Comparison of ENCODE assay signal across 1 cellular context in the genomic region with DNA sequence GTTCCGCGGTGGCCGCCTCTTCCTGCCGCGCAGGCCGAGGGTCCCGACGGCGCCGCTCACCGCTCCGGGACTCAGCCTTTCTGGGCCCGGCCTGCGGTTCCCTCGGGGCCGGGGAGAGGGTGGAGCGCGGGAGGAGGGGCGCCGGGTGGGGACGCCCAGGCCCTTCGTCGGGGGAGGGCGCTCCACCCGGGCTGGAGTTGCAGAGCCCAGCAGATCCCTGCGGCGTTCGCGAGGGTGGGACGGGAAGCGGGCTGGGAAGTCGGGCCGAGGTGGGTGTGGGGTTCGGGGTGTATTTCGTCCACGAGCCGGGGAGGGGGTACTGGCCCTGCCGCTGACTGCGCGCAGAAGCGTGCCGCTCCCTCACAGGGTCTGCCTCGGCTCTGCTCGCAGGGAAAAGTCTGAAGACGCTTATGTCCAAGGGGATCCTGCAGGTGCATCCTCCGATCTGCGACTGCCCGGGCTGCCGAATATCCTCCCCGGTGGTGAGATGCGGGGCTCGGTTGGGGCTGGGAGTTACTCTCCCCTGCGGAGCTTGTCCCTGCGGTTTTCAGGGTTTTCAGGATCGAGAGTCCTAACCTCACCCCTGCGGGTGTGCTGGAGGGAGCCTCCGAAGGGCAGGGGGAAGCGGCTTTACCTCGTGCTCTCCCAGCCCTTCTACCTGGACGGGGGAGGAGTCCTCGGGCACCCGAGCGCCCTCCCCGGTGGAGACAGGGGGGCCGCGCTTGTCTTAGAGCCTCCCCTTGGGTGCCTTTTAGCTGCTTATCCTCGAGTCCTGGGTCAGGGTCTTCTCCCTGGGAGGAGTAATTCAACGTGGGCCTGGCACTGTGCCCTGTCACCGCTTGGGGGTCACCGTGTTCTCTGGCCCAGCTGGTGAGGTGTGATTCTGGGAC.
TF ChIP-seq lines count a peak whose summit lies in the region.

No MANE protein-coding gene starts in this region.

TF ChIP-seq in HEK293, 187 proteins besides CTCF, POLR2A, EP300 and RAD21 (continued from another document and continues in another):
- TF ChIP-seq TRIM28 (IDR thresholded peaks at IDR 0.05; ENCODE audit: borderline replicate concordance, low read length) (no peak), ZFHX2 (tag by site-specific recombination; conservative IDR thresholded peaks at IDR 0.05) (peak; percentile 77), ZNF433 (tag by site-specific recombination; IDR thresholded peaks at IDR 0.05; ENCODE audit: low read depth) (no peak), ZNF423 (tag by site-specific recombination; IDR thresholded peaks at IDR 0.05) (peak; percentile 98), ZNF23 (tag by site-specific recombination; IDR thresholded peaks at IDR 0.05; ENCODE audit: borderline replicate concordance) (no peak), ZNF335 (tag by site-specific recombination; conservative IDR thresholded peaks at IDR 0.05) (peak; percentile 28; the same call in 1 of the 2 replicates), ZFP37 (tag by site-specific recombination; IDR thresholded peaks at IDR 0.05) (peak; percentile 76; the same call in 1 of the 2 replicates), ZNF138 (tag by site-specific recombination; IDR thresholded peaks at IDR 0.05; ENCODE audit: borderline replicate concordance) (no peak), KLF16 (tag by site-specific recombination; IDR thresholded peaks at IDR 0.05) (peak; percentile 54; the same call in 1 of the 2 replicates), PRDM10 (tag by site-specific recombination; IDR thresholded peaks at IDR 0.05) (peak; percentile 73), BCL11A (tag by site-specific recombination; IDR thresholded peaks at IDR 0.05; ENCODE audit: low read depth) (peak; percentile 53; the same call in 1 of the 2 replicates), GLI4 (tag by site-specific recombination; IDR thresholded peaks at IDR 0.05) (no peak), ZNF146 (tag by site-specific recombination; IDR thresholded peaks at IDR 0.05) (no peak; the same call in 1 of the 2 replicates), ZNF394 (tag by site-specific recombination; IDR thresholded peaks at IDR 0.05; ENCODE audit: borderline replicate concordance) (peak; percentile 20; the same call in 1 of the 2 replicates), HOXA7 (CRISPR knock-in tag; IDR thresholded peaks at IDR 0.05; ENCODE audit: borderline replicate concordance) (no peak), ZNF202 (tag by site-specific recombination; IDR thresholded peaks at IDR 0.05; ENCODE audit: borderline replicate concordance) (no peak), GFI1B (tag by site-specific recombination; IDR thresholded peaks at IDR 0.05) (no peak; the same call in 1 of the 2 replicates), TCF7L2 (IDR thresholded peaks at IDR 0.05; ENCODE audit: borderline replicate concordance, low read depth, low read length) (no peak), ZNF596 (tag by site-specific recombination; IDR thresholded peaks at IDR 0.05) (no peak), ZNF600 (tag by site-specific recombination; IDR thresholded peaks at IDR 0.05) (peak; percentile 95), ZNF16 (tag by site-specific recombination; IDR thresholded peaks at IDR 0.05; ENCODE audit: low read depth) (no peak), GLI2 (tag by site-specific recombination; IDR thresholded peaks at IDR 0.05; ENCODE audit: borderline replicate concordance, low read depth) (no peak), AEBP2 (tag by site-specific recombination; IDR thresholded peaks at IDR 0.05; ENCODE audit: borderline replicate concordance) (no peak), ZNF391 (tag by site-specific recombination; IDR thresholded peaks at IDR 0.05; ENCODE audit: borderline replicate concordance, low read depth) (0 out of 2 replicates have a peak, but pooled peaks have one; percentile 43), ZNF354C (tag by site-specific recombination; IDR thresholded peaks at IDR 0.05; ENCODE audit: borderline replicate concordance, low read depth) (no peak), ZNF660 (tag by site-specific recombination; IDR thresholded peaks at IDR 0.05) (no peak), ZNF350 (tag by site-specific recombination; IDR thresholded peaks at IDR 0.05) (no peak), ZFP69B (tag by site-specific recombination; IDR thresholded peaks at IDR 0.05) (peak; percentile 77), ZNF341 (tag by site-specific recombination; IDR thresholded peaks at IDR 0.05; ENCODE audit: low read depth) (peak; percentile 27), ZNF768 (tag by site-specific recombination; IDR thresholded peaks at IDR 0.05) (no peak)
- TF ChIP-seq, protein P1, sequence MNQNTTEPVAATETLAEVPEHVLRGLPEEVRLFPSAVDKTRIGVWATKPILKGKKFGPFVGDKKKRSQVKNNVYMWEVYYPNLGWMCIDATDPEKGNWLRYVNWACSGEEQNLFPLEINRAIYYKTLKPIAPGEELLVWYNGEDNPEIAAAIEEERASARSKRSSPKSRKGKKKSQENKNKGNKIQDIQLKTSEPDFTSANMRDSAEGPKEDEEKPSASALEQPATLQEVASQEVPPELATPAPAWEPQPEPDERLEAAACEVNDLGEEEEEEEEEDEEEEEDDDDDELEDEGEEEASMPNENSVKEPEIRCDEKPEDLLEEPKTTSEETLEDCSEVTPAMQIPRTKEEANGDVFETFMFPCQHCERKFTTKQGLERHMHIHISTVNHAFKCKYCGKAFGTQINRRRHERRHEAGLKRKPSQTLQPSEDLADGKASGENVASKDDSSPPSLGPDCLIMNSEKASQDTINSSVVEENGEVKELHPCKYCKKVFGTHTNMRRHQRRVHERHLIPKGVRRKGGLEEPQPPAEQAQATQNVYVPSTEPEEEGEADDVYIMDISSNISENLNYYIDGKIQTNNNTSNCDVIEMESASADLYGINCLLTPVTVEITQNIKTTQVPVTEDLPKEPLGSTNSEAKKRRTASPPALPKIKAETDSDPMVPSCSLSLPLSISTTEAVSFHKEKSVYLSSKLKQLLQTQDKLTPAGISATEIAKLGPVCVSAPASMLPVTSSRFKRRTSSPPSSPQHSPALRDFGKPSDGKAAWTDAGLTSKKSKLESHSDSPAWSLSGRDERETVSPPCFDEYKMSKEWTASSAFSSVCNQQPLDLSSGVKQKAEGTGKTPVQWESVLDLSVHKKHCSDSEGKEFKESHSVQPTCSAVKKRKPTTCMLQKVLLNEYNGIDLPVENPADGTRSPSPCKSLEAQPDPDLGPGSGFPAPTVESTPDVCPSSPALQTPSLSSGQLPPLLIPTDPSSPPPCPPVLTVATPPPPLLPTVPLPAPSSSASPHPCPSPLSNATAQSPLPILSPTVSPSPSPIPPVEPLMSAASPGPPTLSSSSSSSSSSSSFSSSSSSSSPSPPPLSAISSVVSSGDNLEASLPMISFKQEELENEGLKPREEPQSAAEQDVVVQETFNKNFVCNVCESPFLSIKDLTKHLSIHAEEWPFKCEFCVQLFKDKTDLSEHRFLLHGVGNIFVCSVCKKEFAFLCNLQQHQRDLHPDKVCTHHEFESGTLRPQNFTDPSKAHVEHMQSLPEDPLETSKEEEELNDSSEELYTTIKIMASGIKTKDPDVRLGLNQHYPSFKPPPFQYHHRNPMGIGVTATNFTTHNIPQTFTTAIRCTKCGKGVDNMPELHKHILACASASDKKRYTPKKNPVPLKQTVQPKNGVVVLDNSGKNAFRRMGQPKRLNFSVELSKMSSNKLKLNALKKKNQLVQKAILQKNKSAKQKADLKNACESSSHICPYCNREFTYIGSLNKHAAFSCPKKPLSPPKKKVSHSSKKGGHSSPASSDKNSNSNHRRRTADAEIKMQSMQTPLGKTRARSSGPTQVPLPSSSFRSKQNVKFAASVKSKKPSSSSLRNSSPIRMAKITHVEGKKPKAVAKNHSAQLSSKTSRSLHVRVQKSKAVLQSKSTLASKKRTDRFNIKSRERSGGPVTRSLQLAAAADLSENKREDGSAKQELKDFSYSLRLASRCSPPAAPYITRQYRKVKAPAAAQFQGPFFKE (tag by site-specific recombination; IDR thresholded peaks at IDR 0.05; ENCODE audit: borderline replicate concordance), result no peak
- TF ChIP-seq, protein P2, sequence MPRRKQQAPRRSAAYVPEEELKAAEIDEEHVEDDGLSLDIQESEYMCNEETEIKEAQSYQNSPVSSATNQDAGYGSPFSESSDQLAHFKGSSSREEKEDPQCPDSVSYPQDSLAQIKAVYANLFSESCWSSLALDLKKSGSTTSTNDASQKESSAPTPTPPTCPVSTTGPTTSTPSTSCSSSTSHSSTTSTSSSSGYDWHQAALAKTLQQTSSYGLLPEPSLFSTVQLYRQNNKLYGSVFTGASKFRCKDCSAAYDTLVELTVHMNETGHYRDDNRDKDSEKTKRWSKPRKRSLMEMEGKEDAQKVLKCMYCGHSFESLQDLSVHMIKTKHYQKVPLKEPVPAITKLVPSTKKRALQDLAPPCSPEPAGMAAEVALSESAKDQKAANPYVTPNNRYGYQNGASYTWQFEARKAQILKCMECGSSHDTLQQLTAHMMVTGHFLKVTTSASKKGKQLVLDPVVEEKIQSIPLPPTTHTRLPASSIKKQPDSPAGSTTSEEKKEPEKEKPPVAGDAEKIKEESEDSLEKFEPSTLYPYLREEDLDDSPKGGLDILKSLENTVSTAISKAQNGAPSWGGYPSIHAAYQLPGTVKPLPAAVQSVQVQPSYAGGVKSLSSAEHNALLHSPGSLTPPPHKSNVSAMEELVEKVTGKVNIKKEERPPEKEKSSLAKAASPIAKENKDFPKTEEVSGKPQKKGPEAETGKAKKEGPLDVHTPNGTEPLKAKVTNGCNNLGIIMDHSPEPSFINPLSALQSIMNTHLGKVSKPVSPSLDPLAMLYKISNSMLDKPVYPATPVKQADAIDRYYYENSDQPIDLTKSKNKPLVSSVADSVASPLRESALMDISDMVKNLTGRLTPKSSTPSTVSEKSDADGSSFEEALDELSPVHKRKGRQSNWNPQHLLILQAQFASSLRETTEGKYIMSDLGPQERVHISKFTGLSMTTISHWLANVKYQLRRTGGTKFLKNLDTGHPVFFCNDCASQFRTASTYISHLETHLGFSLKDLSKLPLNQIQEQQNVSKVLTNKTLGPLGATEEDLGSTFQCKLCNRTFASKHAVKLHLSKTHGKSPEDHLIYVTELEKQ (tag by site-specific recombination; IDR thresholded peaks at IDR 0.05; ENCODE audit: borderline replicate concordance), result no peak
- TF ChIP-seq, protein P3, sequence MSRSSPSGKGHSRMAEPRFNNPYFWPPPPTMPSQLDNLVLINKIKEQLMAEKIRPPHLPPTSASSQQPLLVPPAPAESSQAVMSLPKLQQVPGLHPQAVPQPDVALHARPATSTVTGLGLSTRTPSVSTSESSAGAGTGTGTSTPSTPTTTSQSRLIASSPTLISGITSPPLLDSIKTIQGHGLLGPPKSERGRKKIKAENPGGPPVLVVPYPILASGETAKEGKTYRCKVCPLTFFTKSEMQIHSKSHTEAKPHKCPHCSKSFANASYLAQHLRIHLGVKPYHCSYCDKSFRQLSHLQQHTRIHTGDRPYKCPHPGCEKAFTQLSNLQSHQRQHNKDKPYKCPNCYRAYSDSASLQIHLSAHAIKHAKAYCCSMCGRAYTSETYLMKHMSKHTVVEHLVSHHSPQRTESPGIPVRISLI (tag by site-specific recombination; IDR thresholded peaks at IDR 0.05), result no peak
- TF ChIP-seq, protein P4, sequence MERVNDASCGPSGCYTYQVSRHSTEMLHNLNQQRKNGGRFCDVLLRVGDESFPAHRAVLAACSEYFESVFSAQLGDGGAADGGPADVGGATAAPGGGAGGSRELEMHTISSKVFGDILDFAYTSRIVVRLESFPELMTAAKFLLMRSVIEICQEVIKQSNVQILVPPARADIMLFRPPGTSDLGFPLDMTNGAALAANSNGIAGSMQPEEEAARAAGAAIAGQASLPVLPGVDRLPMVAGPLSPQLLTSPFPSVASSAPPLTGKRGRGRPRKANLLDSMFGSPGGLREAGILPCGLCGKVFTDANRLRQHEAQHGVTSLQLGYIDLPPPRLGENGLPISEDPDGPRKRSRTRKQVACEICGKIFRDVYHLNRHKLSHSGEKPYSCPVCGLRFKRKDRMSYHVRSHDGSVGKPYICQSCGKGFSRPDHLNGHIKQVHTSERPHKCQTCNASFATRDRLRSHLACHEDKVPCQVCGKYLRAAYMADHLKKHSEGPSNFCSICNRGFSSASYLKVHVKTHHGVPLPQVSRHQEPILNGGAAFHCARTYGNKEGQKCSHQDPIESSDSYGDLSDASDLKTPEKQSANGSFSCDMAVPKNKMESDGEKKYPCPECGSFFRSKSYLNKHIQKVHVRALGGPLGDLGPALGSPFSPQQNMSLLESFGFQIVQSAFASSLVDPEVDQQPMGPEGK (tag by site-specific recombination; IDR thresholded peaks at IDR 0.05), result peak; percentile 91
- TF ChIP-seq, protein P5, sequence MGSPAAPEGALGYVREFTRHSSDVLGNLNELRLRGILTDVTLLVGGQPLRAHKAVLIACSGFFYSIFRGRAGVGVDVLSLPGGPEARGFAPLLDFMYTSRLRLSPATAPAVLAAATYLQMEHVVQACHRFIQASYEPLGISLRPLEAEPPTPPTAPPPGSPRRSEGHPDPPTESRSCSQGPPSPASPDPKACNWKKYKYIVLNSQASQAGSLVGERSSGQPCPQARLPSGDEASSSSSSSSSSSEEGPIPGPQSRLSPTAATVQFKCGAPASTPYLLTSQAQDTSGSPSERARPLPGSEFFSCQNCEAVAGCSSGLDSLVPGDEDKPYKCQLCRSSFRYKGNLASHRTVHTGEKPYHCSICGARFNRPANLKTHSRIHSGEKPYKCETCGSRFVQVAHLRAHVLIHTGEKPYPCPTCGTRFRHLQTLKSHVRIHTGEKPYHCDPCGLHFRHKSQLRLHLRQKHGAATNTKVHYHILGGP (tag by site-specific recombination; IDR thresholded peaks at IDR 0.05), result no peak
